In the genomic region with DNA sequence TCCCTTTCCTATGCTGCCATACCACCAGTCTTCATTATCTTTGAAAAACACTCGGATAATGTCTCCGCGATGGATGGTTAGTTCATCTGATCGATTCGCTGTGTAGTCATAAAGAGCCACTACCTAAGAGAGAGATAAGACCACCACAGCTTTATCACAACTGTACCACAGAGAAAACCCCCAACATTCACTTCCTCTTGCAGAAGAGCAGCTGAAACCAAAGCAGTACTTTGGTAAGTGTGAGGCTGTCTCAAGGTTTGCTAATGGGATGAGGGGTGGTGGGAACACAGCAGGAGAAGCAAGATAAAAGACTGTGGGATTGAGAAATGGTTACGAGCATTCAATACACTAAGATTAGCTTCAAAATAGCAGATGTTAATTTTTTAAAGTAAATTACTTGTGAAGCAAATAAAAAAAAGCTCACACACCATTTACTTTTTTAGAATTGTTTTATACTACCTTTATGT, we compare ENCODE assay signal across 8 cellular contexts.
DNase-seq lines count a peak whose midpoint lies in the region; ATAC-seq, FAIRE-seq and TF ChIP-seq lines count a peak whose summit lies in the region.

No MANE protein-coding gene starts in this region.

- H3K4me3 ChIP-seq in mucosa of descending colon (no peak overlapping the region), kidney (ENCODE audit: low read length in 2 of 2) (no peak overlapping the region)

- TF ChIP-seq CTCF in mucosa of descending colon (IDR thresholded peaks at IDR 0.05): no peak
- TF ChIP-seq CTCF in kidney (IDR thresholded peaks at IDR 0.05; ENCODE audit: borderline replicate concordance, extremely low read depth, insufficient read depth): no peak

- peak; percentile 94 for ATAC-seq in GM18909 (IDR thresholded peaks at IDR 0.05; ENCODE audit: poor library complexity, unreplicated experiment)
- peak; percentile 97 for ATAC-seq in HG02852 (IDR thresholded peaks at IDR 0.05; ENCODE audit: unreplicated experiment)
- peak; percentile 34 for ATAC-seq in mucosa of descending colon
- no peak for ATAC-seq in SK-N-SH treated with all-trans-retinoic acid at 6 μM for 48 hours

- H3K27ac ChIP-seq in kidney (ENCODE audit: low read depth in 2 of 2, low read length in 2 of 2): no peak overlapping the region

- H3K36me3 ChIP-seq in mucosa of descending colon (ENCODE audit: low read depth): no peaks in the 10 kb centered on the region
- peaks cover 0 to 2% of the 10 kb centered on the region in 2 donors for H3K36me3 ChIP-seq in kidney (ENCODE audit: control insufficient read depth in 1 of 2, insufficient read depth in 2 of 2, low read length in 2 of 2)

- intact Hi-C loops in mucosa of descending colon (cut with DNase I, micrococcal nuclease): no loop called here
- intact Hi-C loops in kidney (cut with DNase I): no loop called here

- H3K4me1 ChIP-seq in mucosa of descending colon (ENCODE audit: low read depth) (no peaks in the 10 kb centered on the region), kidney (ENCODE audit: control insufficient read depth in 1 of 2, insufficient read depth in 1 of 2, low read depth in 1 of 2, low read length in 2 of 2) (no peaks in the 10 kb centered on the region)

- DNase-seq in NCI-H226 (peak; percentile 8), mucosa of descending colon (no peak), HPDE6-E6E7 (ENCODE audit: extremely low spot score) (no peak), kidney (no peak), NCI-H524 treated with DMSO at 0.1 percent for 48 hours (lab: John Stamatoyannopoulos, UW) (no peak)

- no peak for FAIRE-seq in kidney (lab: Jason Lieb, UNC)

- no peak overlapping the region for H3K9ac ChIP-seq in kidney (ENCODE audit: low read length in 2 of 2)

- H3K9me3 ChIP-seq in mucosa of descending colon (no peaks in the 10 kb centered on the region), kidney (ENCODE audit: control insufficient read depth in 1 of 2, low read length in 2 of 2) (no peaks in the 10 kb centered on the region)

TF ChIP-seq in SK-N-SH treated with all-trans-retinoic acid at 6 μM for 48 hours, 23 proteins besides CTCF, POLR2A, EP300 and RAD21:
- TF ChIP-seq CSDC2 (CRISPR knock-in tag; IDR thresholded peaks at IDR 0.05) (no peak), ESRRG (CRISPR knock-in tag; IDR thresholded peaks at IDR 0.05) (no peak), TOX (CRISPR knock-in tag; IDR thresholded peaks at IDR 0.05; ENCODE audit: borderline replicate concordance) (no peak), RARB (CRISPR knock-in tag; IDR thresholded peaks at IDR 0.05) (no peak)
